8 cellular contexts compared by ENCODE assay signal in the genomic region with DNA sequence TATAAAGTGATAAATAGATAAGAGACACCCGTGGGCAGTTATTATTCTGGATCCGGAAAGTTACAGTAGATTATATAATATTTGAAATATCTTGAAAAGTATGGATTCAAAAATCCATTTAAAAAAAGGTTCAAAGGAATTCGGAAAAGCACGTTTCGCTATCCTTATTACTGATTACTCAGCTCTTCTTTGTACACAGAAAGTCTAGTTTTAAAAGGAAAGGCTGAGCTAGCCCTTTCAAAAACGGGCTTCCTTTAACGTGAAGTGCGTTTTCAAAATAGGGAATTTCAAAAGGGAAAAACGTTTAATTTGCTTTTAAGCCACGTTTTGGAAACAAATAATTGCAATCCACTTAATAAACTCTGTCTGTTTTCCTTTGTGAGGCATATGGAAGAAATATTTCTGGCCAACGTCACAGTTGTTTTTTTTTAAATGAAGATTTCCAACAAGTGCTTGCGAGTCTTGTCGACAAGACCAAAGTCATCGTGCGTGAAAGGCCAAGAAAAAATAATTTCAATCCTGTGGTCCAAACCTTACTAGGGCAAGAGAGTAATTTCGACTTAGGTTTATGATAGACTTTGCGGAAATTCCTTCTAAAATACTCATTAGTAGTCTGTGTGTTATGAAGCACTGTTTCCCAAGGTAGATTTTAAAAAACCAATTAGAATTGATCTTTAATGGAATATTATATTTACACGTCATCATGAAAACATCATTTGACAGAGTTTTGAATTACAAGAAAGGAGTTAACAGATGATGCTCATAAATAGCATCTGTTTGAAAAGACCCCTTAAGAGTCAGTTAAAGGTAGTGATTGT. TPM values are rescaled to one million over a fixed set of nuclear protein-coding genes. Genes with fewer than 3 reads are reported as not detected.
DNase-seq lines count a peak whose midpoint lies in the region; ATAC-seq and TF ChIP-seq lines count a peak whose summit lies in the region.

No MANE protein-coding gene starts in this region.

- H3K79me1 ChIP-seq in trophoblast cell (ENCODE audit: low read length), result peaks cover 30% of the 10 kb centered on the region

- DNase-seq in left ventricle myocardium inferior (no peak), Right ventricle myocardium superior (no peak), T-helper 17 cell (no peak), fibroblast of gingiva (ENCODE audit: low read depth) (peak; percentile 46), trophoblast cell (no peak), NCI-H1436 treated with DMSO at 0.1 percent for 48 hours (lab: John Stamatoyannopoulos, UW) (no peak)

- no peak overlapping the region for H2BK12ac ChIP-seq in trophoblast cell (ENCODE audit: low read length)

- H3K9me3 ChIP-seq in left ventricle myocardium inferior (replicated peaks) (no peaks in the 10 kb centered on the region), T-helper 17 cell (ENCODE audit: control insufficient read depth, low read length, poor library complexity, severe bottlenecking) (no peaks in the 10 kb centered on the region), trophoblast cell (ENCODE audit: insufficient read depth, low read depth, low read length) (no peaks in the 10 kb centered on the region)

- peak overlapping the region; percentile 100 for H3K4me2 ChIP-seq in trophoblast cell (ENCODE audit: low read length)

- H2BK120ac ChIP-seq in trophoblast cell (ENCODE audit: insufficient read depth, low read length, poor library complexity), result peak overlapping the region; percentile 86

- H3K4me3 ChIP-seq in left ventricle myocardium inferior, result peak overlapping the region; percentile 81
- no peak overlapping the region for H3K4me3 ChIP-seq in trophoblast cell (ENCODE audit: low read depth, low read length)

- no peak overlapping the region for H3K23ac ChIP-seq in trophoblast cell (ENCODE audit: low read length)

- H2AK5ac ChIP-seq in trophoblast cell (ENCODE audit: low read length), result no peak overlapping the region

- peak overlapping the region; percentile 82 for H3K9ac ChIP-seq in trophoblast cell (ENCODE audit: low read length)

- WGBS in trophoblast cell (ENCODE audit: extremely low coverage, insufficient coverage, insufficient read length), result no CpG with 5 or more reads among the region's 18 CpGs

- peak overlapping the region; percentile 79 for H3K4me3 Mint-ChIP-seq in T-helper 17 cell

- H3K4ac ChIP-seq in trophoblast cell (ENCODE audit: low read depth, low read length), result peak overlapping the region; percentile 99

- H3K36me3 ChIP-seq in left ventricle myocardium inferior (no peaks in the 10 kb centered on the region), trophoblast cell (ENCODE audit: control insufficient read depth in 1 of 2, insufficient read depth in 2 of 2, low read length in 2 of 2) (no peaks in the 10 kb centered on the region)

- no peaks in the 10 kb centered on the region for H3K27me3 ChIP-seq in left ventricle myocardium inferior (ENCODE audit: low read depth)
- H3K27me3 ChIP-seq in trophoblast cell (ENCODE audit: insufficient read depth, low read length), result no peaks in the 10 kb centered on the region

- H3K79me2 ChIP-seq in trophoblast cell (ENCODE audit: control insufficient read depth, insufficient read depth, low read length, poor library complexity), result peaks cover 16% of the 10 kb centered on the region

- peak overlapping the region; percentile 99 for H4K91ac ChIP-seq in trophoblast cell (ENCODE audit: low read depth, low read length)

- peaks cover 4% of the 10 kb centered on the region for H3K27me3 Mint-ChIP-seq in T-helper 17 cell

- peak overlapping the region; percentile 98 for H2AFZ ChIP-seq in trophoblast cell (ENCODE audit: insufficient read depth, low read length, poor library complexity)

- H3K14ac ChIP-seq in trophoblast cell (ENCODE audit: low read length), result peak overlapping the region; percentile 99

- H3K27ac Mint-ChIP-seq in T-helper 17 cell, result peak overlapping the region; percentile 21

- peaks cover 27% of the 10 kb centered on the region for H3K4me1 Mint-ChIP-seq in T-helper 17 cell

- intact Hi-C loops in left ventricle myocardium inferior (cut with micrococcal nuclease), result no loop called here
- intact Hi-C loops in Right ventricle myocardium superior (cut with DNase I), result no loop called here

- peak overlapping the region; percentile 99 for H3K27ac ChIP-seq in left ventricle myocardium inferior (replicated peaks)
- H3K27ac ChIP-seq in trophoblast cell (ENCODE audit: low read depth, low read length), result peak overlapping the region; percentile 100

- ATAC-seq in Right ventricle myocardium superior (ENCODE audit: poor library complexity), result no peak
- ATAC-seq in T-helper 17 cell, result no peak
- no peak for ATAC-seq in HG02852 (IDR thresholded peaks at IDR 0.05; ENCODE audit: unreplicated experiment)
- no peak for ATAC-seq in GM18861 (IDR thresholded peaks at IDR 0.05; ENCODE audit: unreplicated experiment)

- H2BK5ac ChIP-seq in trophoblast cell (ENCODE audit: low read depth, low read length, poor library complexity), result peak overlapping the region; percentile 96

- H4K8ac ChIP-seq in trophoblast cell (ENCODE audit: low read depth, low read length), result peak overlapping the region; percentile 99

- H3K4me1 ChIP-seq in left ventricle myocardium inferior, result peaks cover 56% of the 10 kb centered on the region
- H3K4me1 ChIP-seq in trophoblast cell (ENCODE audit: control insufficient read depth in 1 of 2, insufficient read depth in 2 of 2, low read length in 2 of 2), result no peaks in the 10 kb centered on the region

- peak overlapping the region; percentile 99 for H4K12ac ChIP-seq in trophoblast cell (ENCODE audit: low read depth, low read length)

- H3K36me3 Mint-ChIP-seq in T-helper 17 cell (ENCODE audit: low read depth), result peaks cover 4% of the 10 kb centered on the region

- no peak for TF ChIP-seq CTCF in left ventricle myocardium inferior (IDR thresholded peaks at IDR 0.05; ENCODE audit: borderline replicate concordance)

- peak overlapping the region; percentile 93 for H3K18ac ChIP-seq in trophoblast cell (ENCODE audit: low read length)

RNA-seq across cellular contexts. Expression of a gene that starts 2.4 kb away (rescaled TPM):
- 2.7 TPM for total RNA-seq in left ventricle myocardium inferior
- 3.3 TPM for total RNA-seq in Right ventricle myocardium superior
- total RNA-seq in T-helper 17 cell, result under 1 TPM; 0.34 to 0.37 TPM
- polyA plus RNA-seq in trophoblast cell (2013), result 27.4 and 28.4 TPM in 2 replicates

RNA-seq across cellular contexts. Expression of a gene that starts 6.2 kb away (rescaled TPM):
- total RNA-seq in left ventricle myocardium inferior (18.7 TPM), Right ventricle myocardium superior (22.9 TPM), T-helper 17 cell (10 to 100 TPM; 68.6 to 72.0 TPM)
- 53.9 and 56.9 TPM in 2 replicates for polyA plus RNA-seq in trophoblast cell (2013)
